15 cellular contexts compared by ENCODE assay signal in the genomic region with DNA sequence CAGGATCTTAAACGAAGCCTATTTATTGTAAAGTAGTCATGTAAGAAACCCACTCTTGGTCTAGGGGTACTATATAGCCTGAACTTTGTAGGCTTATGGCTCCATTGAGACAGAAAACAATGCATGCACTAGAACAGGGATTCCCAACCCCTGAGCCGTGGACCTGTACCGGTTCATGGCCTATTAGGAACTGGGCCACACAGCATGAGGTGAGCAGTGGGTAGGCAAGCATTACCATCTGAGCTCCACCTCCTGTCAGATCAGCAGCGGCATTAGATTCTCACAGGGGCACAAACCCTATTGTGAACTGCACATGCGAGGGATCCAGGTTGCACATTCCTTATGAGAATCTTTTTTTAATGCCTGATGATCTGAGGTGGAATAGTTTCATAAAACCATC.
"Had no signal": no experiment of that assay in that cellular context is flagged by ENCODE, and none has a peak within 500 bp of the region (broad histone marks: within the 10 kb centered on the region; RNA-seq: fewer than 3 reads in every experiment).

No MANE protein-coding gene starts in this region.

- H3K4me3 ChIP-seq: esophagus squamous epithelium, left lung, prostate gland, upper lobe of right lung had no signal

- H3K27me3 ChIP-seq: esophagus squamous epithelium, left lung, upper lobe of right lung had no signal

- H3K9me3 ChIP-seq: esophagus squamous epithelium, left lung, prostate gland, upper lobe of right lung had no signal

- H3K36me3 ChIP-seq: prostate gland, upper lobe of right lung had no signal

- DNase-seq: activated CD4-positive, alpha-beta T cell treated with anti-CD3 and anti-CD28 coated beads, Interleukin-2, amount 10 ng/mL, durations not matched to agents 7 days and 5 days; activated CD8-positive, alpha-beta memory T cell treated with anti-CD3 and anti-CD28 coated beads, Interleukin-2, amount 50 U/mL, for 48 hours; activated gamma-delta T cell treated with Interleukin-2 at 50 U/mL for 16 hours; activated naive CD8-positive, alpha-beta T cell treated with anti-CD3 and anti-CD28 coated beads for 36 hours; activated T-cell treated with anti-CD3 and anti-CD28 coated beads, Interleukin-2, amount 50 U/mL, for 72 hours; esophagus squamous epithelium; kidney; left lung; occipital lobe; right cardiac atrium; stimulated activated CD4-positive, alpha-beta T cell treated with anti-CD3 and anti-CD28 coated beads, Interleukin-1b, Interleukin-23, amount 100 ng/mL, for 48 hours; stimulated activated naive CD8-positive, alpha-beta T cell treated with anti-CD3 and anti-CD28 coated beads, Interleukin-15, amount 100 ng/mL, for 72 hours; T-helper 9 cell; upper lobe of right lung had no signal

- H3K27ac ChIP-seq: prostate gland, upper lobe of right lung had no signal

- H3K4me1 ChIP-seq: prostate gland had no signal
